In genomic region chr2:65420712-65421431, GRCh38 we compare ENCODE assay signal across 9 cellular contexts. TPM values are rescaled to one million over a fixed set of nuclear protein-coding genes. Genes with fewer than 3 reads are reported as not detected.
DNase-seq lines count a peak whose midpoint lies in the region; ATAC-seq, FAIRE-seq and TF ChIP-seq lines count a peak whose summit lies in the region.
"Had no signal": no experiment of that assay in that cellular context is flagged by ENCODE, and none has a peak within 500 bp of the region (broad histone marks: within the 10 kb centered on the region; RNA-seq: fewer than 3 reads in every experiment).

No MANE protein-coding gene starts in this region.

- no peaks in the 10 kb centered on the region for H3K36me3 Mint-ChIP-seq in activated B cell treated with CpG ODN at 0.5 μM for 24 hours (ENCODE audit: low read depth)

- H4K20me1 ChIP-seq in BLaER1 (peaks cover 99% of the 10 kb centered on the region), HepG2 (ENCODE audit: insufficient read depth, low read length) (peaks cover 99% of the 10 kb centered on the region)

- 96% methylated on average over 6 of the region's 6 CpGs for WGBS in HepG2 (ENCODE audit: low lambda C conversion rate)
- WGBS in esophagus muscularis mucosa = 54% methylated on average over 6 of the region's 6 CpGs

- peak overlapping the region; percentile 50 for H3K4me3 Mint-ChIP-seq in activated B cell treated with CpG ODN at 0.5 μM for 24 hours

- no peaks in the 10 kb centered on the region for H3K9me3 Mint-ChIP-seq in activated B cell treated with CpG ODN at 0.5 μM for 24 hours

- CTCF ChIA-PET in activated B cell treated with CpG ODN at 0.5 μM for 24 hours (lab: Charles Lee) = interaction anchor here (0.7 kb wide), 1 partner anchor 403 kb away, joined by 6 read pairs; no protein-coding TSS in a partner anchor
- CTCF ChIA-PET in HepG2 (lab: Yijun Ruan, JAX; ENCODE audit: low intra/inter-chr PET ratio, low total read pairs) = no interaction called here

- FAIRE-seq in HepG2 (lab: Jason Lieb, UNC) = no peak
- FAIRE-seq: colon had no signal

- H3K9me3 ChIP-seq in BLaER1 = no peaks in the 10 kb centered on the region
- H3K9me3 ChIP-seq in HepG2 (ENCODE audit: low read length) = no peaks in the 10 kb centered on the region
- H3K9me3 ChIP-seq in esophagus muscularis mucosa = no peaks in the 10 kb centered on the region

- TF ChIP-seq CTCF in activated B cell treated with CpG ODN at 0.5 μM for 24 hours (IDR thresholded peaks at IDR 0.05) (no peak), HepG2 (CRISPR knock-in tag; IDR thresholded peaks at IDR 0.05) (no peak), esophagus muscularis mucosa (IDR thresholded peaks at IDR 0.05) (no peak)

- intact Hi-C loops in activated B cell treated with CpG ODN at 0.5 μM for 24 hours (cut with micrococcal nuclease) = loop anchor here (1.0 kb wide), 1 partner anchor 9 kb away; no protein-coding TSS in a partner anchor
- intact Hi-C loops in HepG2 (cut with micrococcal nuclease; ENCODE audit: unreplicated experiment) = no loop called here
- intact Hi-C loops in esophagus muscularis mucosa (cut with DNase I) = no loop called here

- peaks cover 36% of the 10 kb centered on the region for H3K27me3 Mint-ChIP-seq in activated B cell treated with CpG ODN at 0.5 μM for 24 hours

- peak overlapping the region; percentile 6 for H3K27ac Mint-ChIP-seq in activated B cell treated with CpG ODN at 0.5 μM for 24 hours

- H3K9ac ChIP-seq in BLaER1 (no peak overlapping the region), HepG2 (ENCODE audit: insufficient read depth, low read depth, low read length) (no peak overlapping the region)

- ATAC-seq in GM19467 (IDR thresholded peaks at IDR 0.05; ENCODE audit: unreplicated experiment) (peak; percentile 83), activated B cell treated with CpG ODN at 0.5 μM for 24 hours (ENCODE audit: low read depth) (peak; percentile 87), HepG2 (no peak)

- POLR2A ChIA-PET in activated B cell treated with CpG ODN at 0.5 μM for 24 hours (lab: Charles Lee) = interaction anchor here (0.8 kb wide), 1 partner anchor 10 kb away, joined by 3 read pairs; no protein-coding TSS in a partner anchor
- POLR2A ChIA-PET in HepG2 (lab: Yijun Ruan, JAX) = interaction anchor here (2.3 kb wide), 1 partner anchor 11 kb away, joined by 5 read pairs; the partner anchor contains the start of gene SPRED2

- no peaks in the 10 kb centered on the region for H3K36me3 ChIP-seq in BLaER1
- peaks cover 5 to 16% of the 10 kb centered on the region in 2 experiments; a peak in 4 of 5 replicates for H3K36me3 ChIP-seq in HepG2 (replicated peaks in 1 of 2; ENCODE audit: control insufficient read depth in 1 of 2, insufficient read depth in 2 of 2, low read length in 2 of 2)
- no peaks in the 10 kb centered on the region for H3K36me3 ChIP-seq in esophagus muscularis mucosa

- no TSS peak for BruUV-seq in HepG2 (replicated peaks; lab: Mats Ljungman, UMichigan)

- no peak overlapping the region for H3K27ac ChIP-seq in BLaER1
- H3K27ac ChIP-seq in HepG2 (ENCODE audit: extremely low read length, insufficient read depth, low read length) = no peak overlapping the region
- H3K27ac ChIP-seq in esophagus muscularis mucosa (replicated peaks in 1 of 4) = no peak overlapping the region

- H3K4me2 ChIP-seq in BLaER1 (peak overlapping the region; percentile 66), HepG2 (ENCODE audit: low read depth, low read length) (no peak overlapping the region)

- TF ChIP-seq RAD21 in HepG2 (CRISPR knock-in tag; IDR thresholded peaks at IDR 0.05) = no peak

- TF ChIP-seq EP300 in HepG2 (IDR thresholded peaks at IDR 0.05; ENCODE audit: low read depth in 2 of 2, low read length in 2 of 2) (no peak), HepG2 (CRISPR knock-in tag; IDR thresholded peaks at IDR 0.05; ENCODE audit: borderline replicate concordance) (no peak), esophagus muscularis mucosa (IDR thresholded peaks at IDR 0.05) (no peak)

- no peak overlapping the region for H3K4me3 ChIP-seq in BLaER1
- no peak overlapping the region for H3K4me3 ChIP-seq in HepG2 (replicated peaks in 1 of 3; ENCODE audit: insufficient read depth in 1 of 3, low read depth in 2 of 3, low read length in 3 of 3)
- no peak overlapping the region for H3K4me3 ChIP-seq in esophagus muscularis mucosa

- H3K4me1 ChIP-seq in BLaER1 (peaks cover 42% of the 10 kb centered on the region), HepG2 (ENCODE audit: insufficient read depth, low read length) (peaks cover 78% of the 10 kb centered on the region), esophagus muscularis mucosa (peaks cover 19 to 33% (median 25%) of the 10 kb centered on the region in 4 donors)

- no peak for TF ChIP-seq POLR2A in HepG2 (IDR thresholded peaks at IDR 0.05; ENCODE audit: insufficient read depth in 1 of 2, low read depth in 2 of 2, low read length in 2 of 2)
- TF ChIP-seq POLR2A in esophagus muscularis mucosa (IDR thresholded peaks at IDR 0.05; ENCODE audit: low read depth) = no peak

- peaks cover 17% of the 10 kb centered on the region for H3K4me1 Mint-ChIP-seq in activated B cell treated with CpG ODN at 0.5 μM for 24 hours

- DNase-seq in HT1080 (ENCODE audit: low read depth) (peak; percentile 84), activated B cell treated with CpG ODN at 0.5 μM for 24 hours (no peak), HepG2 (ENCODE audit: low spot score) (no peak), esophagus muscularis mucosa (ENCODE audit: extremely low spot score) (no peak), SHP77 treated with DMSO at 0.1 percent for 48 hours (lab: John Stamatoyannopoulos, UW) (no peak), NCI-H524 treated with DMSO at 0.1 percent for 48 hours (lab: John Stamatoyannopoulos, UW) (no peak)

- H3K27me3 ChIP-seq in BLaER1 (no peaks in the 10 kb centered on the region), HepG2 (ENCODE audit: control insufficient read depth in 1 of 2, insufficient read depth in 2 of 2, low read length in 2 of 2) (no peaks in the 10 kb centered on the region), esophagus muscularis mucosa (no peaks in the 10 kb centered on the region)

- H3K79me2 ChIP-seq in HepG2 (ENCODE audit: insufficient read depth, low read length) = peaks cover 99% of the 10 kb centered on the region

- H2AFZ ChIP-seq in HepG2 (ENCODE audit: low read length) = no peak overlapping the region

- in situ Hi-C loops in HepG2 (cut with HindIII; ENCODE audit: extremely low pct_ligation_motif_present, low pct_unique_long_range_greater_than_20kb) = no loop called here

TF ChIP-seq in HepG2, 621 proteins besides CTCF, POLR2A, EP300 and RAD21 (continues in another document):
- TF ChIP-seq PPARG (CRISPR knock-in tag; conservative IDR thresholded peaks at IDR 0.05) = no peak
- no peak for TF ChIP-seq RCOR2 (CRISPR knock-in tag; IDR thresholded peaks at IDR 0.05)
- TF ChIP-seq RBM22 (optimal IDR thresholded peaks at IDR 0.05; ENCODE audit: low read length) = peak; percentile 82

RNA-seq across cellular contexts. Expression of gene SPRED2, which starts 11.5 kb away (rescaled TPM):
- total RNA-seq in HT1080 (2014; rRNA removed; shearing (Covaris generic)) = 15.4 and 25.8 TPM in 2 replicates
- polyA plus RNA-seq in HT1080 (2015; cell fraction: cytosol; rRNA removed) = 36.5 and 43.2 TPM in 2 replicates
- 32.4 and 33.7 TPM in 2 replicates for polyA plus RNA-seq in HT1080 (2015; cell fraction: nucleus; rRNA removed)
- total RNA-seq in activated B cell treated with CpG ODN at 0.5 μM for 24 hours (2.5 and 3.1 TPM in 2 replicates), HepG2 (2016; rRNA removed; fragmentation: Illumina TruSeq; extraction: Trizol) (13.0 and 17.7 TPM in 2 replicates), esophagus muscularis mucosa (10 to 100 TPM; 17.4 to 25.6 (median 18.7) TPM)
- 8.2 and 14.6 TPM in 2 replicates for total RNA-seq in HepG2 (2016; cell fraction: cytosol; rRNA removed; fragmentation: Illumina TruSeq; extraction: Trizol; ENCODE audit: low read depth)
- total RNA-seq in HepG2 (2016; cell fraction: insoluble cytoplasmic fraction; rRNA removed; fragmentation: Illumina TruSeq; extraction: Trizol) = 13.6 and 15.0 TPM in 2 replicates
- 14.7 and 17.3 TPM in 2 replicates for total RNA-seq in HepG2 (2016; cell fraction: membrane; rRNA removed; fragmentation: Illumina TruSeq; extraction: Trizol)
- total RNA-seq in HepG2 (2016; cell fraction: nucleus; rRNA removed; fragmentation: Illumina TruSeq; extraction: Trizol) = 17.1 and 21.0 TPM in 2 replicates
- polyA plus RNA-seq in HepG2 (2011; rRNA removed) = 34.4 and 37.0 TPM in 2 replicates
- polyA plus RNA-seq in HepG2 (2011; cell fraction: cytosol; rRNA removed) = 35.1 and 36.7 TPM in 2 replicates
- polyA plus RNA-seq in HepG2 (2011; cell fraction: nucleus; rRNA removed) = 42.3 and 51.3 TPM in 2 replicates
- 50.2 and 57.7 TPM in 2 replicates for polyA plus RNA-seq in HepG2 (2012)
- 7.2 and 7.7 TPM in 2 replicates for polyA plus RNA-seq in HepG2 (2016; cell fraction: cytosol; fragmentation: Illumina TruSeq; extraction: Trizol; ENCODE audit: low read depth)
- 35.3 and 42.4 TPM in 2 replicates for polyA plus RNA-seq in HepG2 (2016; cell fraction: insoluble cytoplasmic fraction; fragmentation: Illumina TruSeq; extraction: Trizol; ENCODE audit: low read depth)
- 18.9 and 19.9 TPM in 2 replicates for polyA plus RNA-seq in HepG2 (2016; cell fraction: membrane; fragmentation: Illumina TruSeq; extraction: Trizol; ENCODE audit: low read depth)
- 39.6 and 40.2 TPM in 2 replicates for polyA plus RNA-seq in HepG2 (2016; cell fraction: nucleus; fragmentation: Illumina TruSeq; extraction: Trizol; ENCODE audit: insufficient read depth, low read depth)
- polyA minus RNA-seq in HepG2 (2011; rRNA and poly(A)+ RNA removed; ENCODE audit: low replicate concordance) = 4.9 and 74.4 TPM in 2 replicates
- 42.6 and 50.6 TPM in 2 replicates for polyA minus RNA-seq in HepG2 (2011; cell fraction: cytosol; rRNA and poly(A)+ RNA removed)
- polyA minus RNA-seq in HepG2 (2011; cell fraction: nucleus; rRNA and poly(A)+ RNA removed) = 36.3 and 43.9 TPM in 2 replicates
